8 cellular contexts compared by ENCODE assay signal in genomic region chr3:44509393-44509921, GRCh38. TPM values are rescaled to one million over a fixed set of nuclear protein-coding genes. Genes with fewer than 3 reads are reported as not detected.
DNase-seq lines count a peak whose midpoint lies in the region; ATAC-seq, FAIRE-seq and TF ChIP-seq lines count a peak whose summit lies in the region.

No MANE protein-coding gene starts in this region.

- H3K9me2 ChIP-seq in SU-DHL-6 (replicated peaks; ENCODE audit: insufficient read depth, low read length) = no peaks in the 10 kb centered on the region

- no peak for FAIRE-seq in pancreas (lab: Jason Lieb, UNC)

- no peaks in the 10 kb centered on the region for H4K20me1 ChIP-seq in SU-DHL-6 (ENCODE audit: low read depth, low read length)

- ATAC-seq in GM21367 (IDR thresholded peaks at IDR 0.05; ENCODE audit: unreplicated experiment) (peak; percentile 18), pancreas (peak; percentile 20 to 42 (median 30)), HG03460 (IDR thresholded peaks at IDR 0.05; ENCODE audit: unreplicated experiment) (no peak)

- peak overlapping the region; percentile 77 for H3K4me2 ChIP-seq in SU-DHL-6 (ENCODE audit: low read depth, low read length, poor library complexity, severe bottlenecking)

- peak overlapping the region; percentile 74 for H3K27ac ChIP-seq in 22Rv1
- H3K27ac ChIP-seq in SU-DHL-6 (ENCODE audit: low read depth, low read length) = no peak overlapping the region
- H3K27ac ChIP-seq in pancreas = peak overlapping the region in 3 of 4 donors; percentile 65 to 88 (median 80)

- H3K4me1 ChIP-seq in pancreas = peaks cover 8 to 22% (median 14%) of the 10 kb centered on the region in 3 donors

- H3K36me3 ChIP-seq in SU-DHL-6 (ENCODE audit: low read length) (peaks cover 11% of the 10 kb centered on the region; the same call in 1 of the 2 replicates), pancreas (no peaks in the 10 kb centered on the region)

- peak; percentile 4 for DNase-seq in fibroblast of pulmonary artery (ENCODE audit: low read depth)
- DNase-seq in pancreas = no peak
- no peak for DNase-seq in posterior cingulate gyrus
- no peak for DNase-seq in UCSD-AML1 (lab: John Stamatoyannopoulos, UW; ENCODE audit: unreplicated experiment)

- H3K4me3 ChIP-seq in SU-DHL-6 (ENCODE audit: insufficient read depth, low read length, poor library complexity, severe bottlenecking) = peak overlapping the region; percentile 95
- H3K4me3 ChIP-seq in fibroblast of pulmonary artery (replicated peaks; ENCODE audit: low read depth, low read length) = peak overlapping the region; percentile 61
- peak overlapping the region; percentile 57 to 88 (median 74) for H3K4me3 ChIP-seq in pancreas

- TF ChIP-seq CTCF in 22Rv1 (IDR thresholded peaks at IDR 0.05) (no peak), SU-DHL-6 (IDR thresholded peaks at IDR 0.05; ENCODE audit: insufficient read depth, low read length, poor library complexity, severe bottlenecking) (no peak), fibroblast of pulmonary artery (IDR thresholded peaks at IDR 0.05; ENCODE audit: low read length, missing control alignments) (no peak), pancreas (IDR thresholded peaks at IDR 0.05) (no peak)

- no peak overlapping the region for H2AFZ ChIP-seq in SU-DHL-6 (ENCODE audit: low read depth, low read length, severe bottlenecking)

- peaks cover 54% of the 10 kb centered on the region for H3K79me2 ChIP-seq in SU-DHL-6 (ENCODE audit: insufficient read depth, low read length)

- 33 to 54% methylated on average over 2 of the region's 2 CpGs for WGBS in pancreas, 2 donors

- H3K9me3 ChIP-seq in SU-DHL-6 (ENCODE audit: insufficient read depth, low read length) (no peaks in the 10 kb centered on the region; the same call in 1 of the 2 replicates), pancreas (no peaks in the 10 kb centered on the region)

- no peaks in the 10 kb centered on the region; the same call in 1 of the 2 replicates for H3F3A ChIP-seq in SU-DHL-6 (ENCODE audit: insufficient read depth)

- H3K27me3 ChIP-seq in SU-DHL-6 (ENCODE audit: low read length) = no peaks in the 10 kb centered on the region
- no peaks in the 10 kb centered on the region for H3K27me3 ChIP-seq in pancreas

- intact Hi-C loops in pancreas (cut with DNase I) (no loop called here), posterior cingulate gyrus (cut with DNase I) (no loop called here)

- H3K9ac ChIP-seq in SU-DHL-6 (ENCODE audit: low read length) = peak overlapping the region; percentile 79

RNA-seq across cellular contexts. Expression of gene ZNF445, which starts 32.0 kb away (rescaled TPM):
- 10 to 100 TPM in 1 of 6 donors, 1 to 10 TPM in 5; 5.1 to 12.9 (median 8.2) TPM for total RNA-seq in pancreas
- polyA plus RNA-seq in pancreas = 1 to 10 TPM; 3.8 to 5.2 TPM

RNA-seq across cellular contexts. Expression of gene ZKSCAN7, which starts 45.5 kb away (rescaled TPM):
- 1 to 10 TPM; 1.3 to 5.2 (median 2.1) TPM for total RNA-seq in pancreas
- 1 to 10 TPM; 2.4 to 2.5 TPM for polyA plus RNA-seq in pancreas
